ENCODE assay signal across 28 cellular contexts in the genomic region with DNA sequence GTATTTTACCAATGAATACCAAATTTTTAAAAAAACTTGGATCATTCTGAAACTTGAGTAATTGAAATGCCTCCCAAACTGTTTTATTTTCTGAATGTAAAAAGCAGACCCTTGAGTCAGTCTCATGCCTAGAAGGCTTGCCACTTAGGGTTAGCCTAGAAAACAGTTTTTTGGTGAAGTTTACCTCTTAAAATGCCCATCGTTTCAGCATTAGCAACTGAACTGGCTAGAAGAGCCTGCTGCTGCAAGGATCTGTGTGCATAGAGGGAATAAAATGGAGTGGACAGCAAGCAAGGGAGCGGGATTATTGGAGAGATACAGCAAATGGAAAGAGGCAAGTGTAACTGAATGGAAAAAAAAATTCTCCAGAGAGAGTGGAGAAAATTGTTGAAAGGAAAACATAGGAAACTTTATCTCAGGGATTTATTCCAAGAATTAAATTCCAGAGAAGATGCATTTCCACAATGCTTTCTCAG. TPM values are rescaled to one million over a fixed set of nuclear protein-coding genes. Genes with fewer than 3 reads are reported as not detected.
"Had no signal": no experiment of that assay in that cellular context is flagged by ENCODE, and none has a peak within 500 bp of the region (broad histone marks: within the 10 kb centered on the region; RNA-seq: fewer than 3 reads in every experiment).

No MANE protein-coding gene starts in this region.

- H3K4me3 ChIP-seq: adrenal gland had no signal

- H3K9me3 Mint-ChIP-seq: activated CD4-positive, alpha-beta memory T cell treated with anti-CD3 and anti-CD28 coated beads for 36 hours; activated naive CD4-positive, alpha-beta T cell treated with anti-CD3 and anti-CD28 coated beads for 36 hours; activated naive CD4-positive, alpha-beta T cell treated with anti-CD3 and anti-CD28 coated beads, Interleukin-2, amount 50 U/mL, for 72 hours; activated T-cell treated with anti-CD3 and anti-CD28 coated beads, Interleukin-2, amount 50 U/mL, for 4 hours; activated T-helper 1 cell treated with anti-CD3 and anti-CD28 coated beads, Interleukin-12 subunit alpha, Interleukin-12 subunit beta, Interleukin-2, Interleukin-4 antibody, amounts not matched to agents 30 ng/mL and 10 ng/mL and 1 ng/mL, durations not matched to agents 14 hours and 24 hours and 36 hours had no signal

- H3K9me3 ChIP-seq: adrenal gland had no signal

- H3K36me3 Mint-ChIP-seq: activated CD4-positive, alpha-beta memory T cell treated with anti-CD3 and anti-CD28 coated beads for 36 hours; activated naive CD4-positive, alpha-beta T cell treated with anti-CD3 and anti-CD28 coated beads, Interleukin-2, amount 50 U/mL, for 72 hours had no signal

- H3K4me3 Mint-ChIP-seq: activated CD4-positive, alpha-beta memory T cell treated with anti-CD3 and anti-CD28 coated beads for 36 hours; activated naive CD4-positive, alpha-beta T cell treated with anti-CD3 and anti-CD28 coated beads for 36 hours; activated T-cell treated with anti-CD3 and anti-CD28 coated beads, Interleukin-2, amount 50 U/mL, for 4 hours; activated T-helper 1 cell treated with anti-CD3 and anti-CD28 coated beads, Interleukin-12 subunit alpha, Interleukin-12 subunit beta, Interleukin-2, Interleukin-4 antibody, amounts not matched to agents 30 ng/mL and 10 ng/mL and 1 ng/mL, durations not matched to agents 14 hours and 24 hours and 36 hours had no signal

- H3K36me3 ChIP-seq: adrenal gland, brain microvascular endothelial cell had no signal

- H3K4me1 ChIP-seq: adrenal gland had no signal

- H3K27ac ChIP-seq: adrenal gland, brain microvascular endothelial cell, RWPE1 had no signal

- H3K27ac Mint-ChIP-seq: activated CD4-positive, alpha-beta memory T cell treated with anti-CD3 and anti-CD28 coated beads for 36 hours; activated naive CD4-positive, alpha-beta T cell treated with anti-CD3 and anti-CD28 coated beads for 36 hours; activated naive CD4-positive, alpha-beta T cell treated with anti-CD3 and anti-CD28 coated beads, Interleukin-2, amount 50 U/mL, for 72 hours; activated T-helper 1 cell treated with anti-CD3 and anti-CD28 coated beads, Interleukin-12 subunit alpha, Interleukin-12 subunit beta, Interleukin-2, Interleukin-4 antibody, amounts not matched to agents 30 ng/mL and 10 ng/mL and 1 ng/mL, durations not matched to agents 14 hours and 24 hours and 36 hours had no signal

- H3K27me3 ChIP-seq: adrenal gland, brain microvascular endothelial cell had no signal

- ATAC-seq: activated naive CD4-positive, alpha-beta T cell treated with anti-CD3 and anti-CD28 coated beads, Interleukin-2, amount 50 U/mL, for 72 hours; activated T-cell treated with anti-CD3 and anti-CD28 coated beads, Interleukin-2, amount 50 U/mL, for 4 hours; Right ventricle myocardium inferior had no signal

- DNase-seq: activated CD4-positive, alpha-beta memory T cell treated with anti-CD3 and anti-CD28 coated beads for 36 hours; activated CD4-positive, alpha-beta T cell treated with anti-CD3 and anti-CD28 coated beads for 4 hours; activated CD4-positive, alpha-beta T cell treated with anti-CD3 and anti-CD28 coated beads, Interleukin-2, amount 50 U/mL, for 1 hour; activated CD4-positive, CD25-positive, alpha-beta regulatory T cell treated with anti-CD3 and anti-CD28 coated beads, Interleukin-2, amount 50 U/mL, for 72 hours; activated CD8-positive, alpha-beta memory T cell treated with anti-CD3 and anti-CD28 coated beads, Interleukin-2, amount 50 U/mL, for 4 hours; activated gamma-delta T cell treated with Interleukin-2 at 50 U/mL for 16 hours; activated naive CD4-positive, alpha-beta T cell treated with anti-CD3 and anti-CD28 coated beads for 36 hours; activated T-cell treated with anti-CD3 and anti-CD28 coated beads for 4 hours; activated T-cell treated with anti-CD3 and anti-CD28 coated beads, Interleukin-2, amount 50 U/mL, for 4 hours; adrenal gland; brain microvascular endothelial cell; central memory CD4-positive, alpha-beta T cell; Karpas-422; NCI-H1048; NCI-H1105 treated with DMSO at 0.1 percent for 48 hours; NCI-H1436; NCI-H1694 treated with DMSO at 0.1 percent for 48 hours; NCI-H2029; NCI-H345; NCI-H524 treated with DMSO at 0.1 percent for 48 hours; SIG-M5; T1000 had no signal

RNA-seq across cellular contexts. Expression of gene ADGRG6, which starts 40.1 kb away (rescaled TPM):
- total RNA-seq: activated T-helper 1 cell treated with anti-CD3 and anti-CD28 coated beads, Interleukin-12 subunit alpha, Interleukin-12 subunit beta, Interleukin-2, Interleukin-4 antibody, amounts not matched to agents 30 ng/mL and 10 ng/mL and 1 ng/mL, durations not matched to agents 14 hours and 24 hours and 36 hours; T-helper 1 cell treated with Interleukin-12 subunit alpha and Interleukin-12 subunit beta and Interleukin-4 antibody, amounts not matched to agents 30 ng/mL and 1 ng/mL, for 36 hours; T-helper 2 cell treated with Interferon-gamma antibody and Interleukin-4, amounts not matched to agents 100 ng/mL and 5 ng/mL, for 36 hours had no signal
